In genomic region chr14:91501951-91502930, GRCh38 we compare ENCODE assay signal across 23 cellular contexts. TPM values are rescaled to one million over a fixed set of nuclear protein-coding genes. Genes with fewer than 3 reads are reported as not detected.
DNase-seq lines count a peak whose midpoint lies in the region; ATAC-seq, FAIRE-seq and TF ChIP-seq lines count a peak whose summit lies in the region.
"Had no signal": no experiment of that assay in that cellular context is flagged by ENCODE, and none has a peak within 500 bp of the region (broad histone marks: within the 10 kb centered on the region; RNA-seq: fewer than 3 reads in every experiment).

No MANE protein-coding gene starts in this region.

- no peak for DNase-seq in activated naive CD4-positive, alpha-beta T cell treated with anti-CD3 and anti-CD28 coated beads, Interleukin-2, amount 50 U/mL, for 72 hours (ENCODE audit: low spot score in 2 of 2)
- no peak for DNase-seq in activated T-helper 2 cell treated with anti-CD3 and anti-CD28 coated beads, Interferon-gamma antibody, Interleukin-2, Interleukin-4, amounts not matched to agents 10 μg/mL and 5 μg/mL and 100 μg/mL, durations not matched to agents 14 hours and 24 hours and 36 hours (ENCODE audit: low spot score)
- DNase-seq in kidney tubule cell (ENCODE audit: low spot score), result peak; percentile 47
- no peak for DNase-seq in small intestine
- no peak for DNase-seq in NCI-H510A (lab: John Stamatoyannopoulos, UW)
- no peak for DNase-seq in Right ventricle myocardium superior
- no peak for DNase-seq in smooth muscle cell (lab: John Stamatoyannopoulos, UW; ENCODE audit: unreplicated experiment)
- DNase-seq: ACHN; activated effector memory CD4-positive, alpha-beta T cell treated with Interleukin-2 at 50 U/mL for 16 hours; adrenal gland; cortex of kidney; left cardiac atrium; midbrain; NCI-H1092; NCI-H187 treated with DMSO at 0.1 percent for 48 hours; spleen; T-helper 9 cell had no signal

- H4K20me1 ChIP-seq in smooth muscle cell (ENCODE audit: low read depth), result peaks cover 99% of the 10 kb centered on the region

- H3K4me1 ChIP-seq in small intestine (ENCODE audit: control insufficient read depth in 2 of 2, insufficient read depth in 1 of 2, low read depth in 1 of 2, low read length in 1 of 2) (peaks cover 5 to 15% of the 10 kb centered on the region in 2 donors), smooth muscle cell (ENCODE audit: low read depth) (no peaks in the 10 kb centered on the region)

- H3K4me3 ChIP-seq in small intestine (ENCODE audit: low read depth in 1 of 2, low read length in 2 of 2) (no peak overlapping the region), smooth muscle cell (no peak overlapping the region)
- H3K4me3 ChIP-seq: adrenal gland; BLaER1 treated with 17β-estradiol and CSF1 and Interleukin-3, amounts not matched to agents 10 nM and 100 nM; spleen had no signal

- H3K27me3 ChIP-seq in small intestine (ENCODE audit: control insufficient read depth in 2 of 2, insufficient read depth in 2 of 2, low read length in 2 of 2) (no peaks in the 10 kb centered on the region), smooth muscle cell (ENCODE audit: low read depth) (no peaks in the 10 kb centered on the region)
- H3K27me3 ChIP-seq: adrenal gland; BLaER1 treated with 17β-estradiol and CSF1 and Interleukin-3, amounts not matched to agents 10 nM and 100 nM; spleen had no signal

- no peaks in the 10 kb centered on the region for H3K9me3 ChIP-seq in small intestine (ENCODE audit: control insufficient read depth, low read depth)
- no peaks in the 10 kb centered on the region for H3K9me3 ChIP-seq in smooth muscle cell (replicated peaks; ENCODE audit: low read depth)
- H3K9me3 ChIP-seq: adrenal gland; BLaER1 treated with 17β-estradiol and CSF1 and Interleukin-3, amounts not matched to agents 10 nM and 100 nM; spleen had no signal

- no peak overlapping the region for H3K4me2 ChIP-seq in smooth muscle cell

- peak overlapping the region; percentile 23 for H3K4me3 Mint-ChIP-seq in activated naive CD4-positive, alpha-beta T cell treated with anti-CD3 and anti-CD28 coated beads, Interleukin-2, amount 50 U/mL, for 24 hours
- H3K4me3 Mint-ChIP-seq in activated T-helper 2 cell treated with anti-CD3 and anti-CD28 coated beads, Interferon-gamma antibody, Interleukin-2, Interleukin-4, amounts not matched to agents 10 μg/mL and 5 μg/mL and 100 μg/mL, durations not matched to agents 14 hours and 24 hours and 36 hours (ENCODE audit: low read depth), result no peak overlapping the region
- H3K4me3 Mint-ChIP-seq: type B pancreatic cell had no signal

- peaks cover 0 to 8% of the 10 kb centered on the region in 2 donors for H3K36me3 ChIP-seq in small intestine (ENCODE audit: control insufficient read depth in 2 of 2, insufficient read depth in 2 of 2, low read length in 2 of 2)
- peaks cover 3% of the 10 kb centered on the region for H3K36me3 ChIP-seq in smooth muscle cell (ENCODE audit: low read depth)
- H3K36me3 ChIP-seq: adrenal gland had no signal

- H3K9ac ChIP-seq in smooth muscle cell (ENCODE audit: low read depth), result no peak overlapping the region
- H3K9ac ChIP-seq: BLaER1 treated with 17β-estradiol and CSF1 and Interleukin-3, amounts not matched to agents 10 nM and 100 nM had no signal

- WGBS in small intestine, 3 donors, result 88 to 91% (median 88%) methylated on average over 11 of the region's 11 CpGs
- 96% methylated on average over 11 of the region's 11 CpGs for WGBS in smooth muscle cell (ENCODE audit: low lambda C conversion rate)

- H3K27ac ChIP-seq in small intestine (ENCODE audit: low read depth in 1 of 2, low read length in 1 of 2), result no peak overlapping the region
- H3K27ac ChIP-seq in smooth muscle cell (ENCODE audit: low read depth), result no peak overlapping the region
- H3K27ac ChIP-seq: adrenal gland; BLaER1 treated with 17β-estradiol and CSF1 and Interleukin-3, amounts not matched to agents 10 nM and 100 nM had no signal

- peak overlapping the region; percentile 61 for H3K27ac Mint-ChIP-seq in activated naive CD4-positive, alpha-beta T cell treated with anti-CD3 and anti-CD28 coated beads, Interleukin-2, amount 50 U/mL, for 24 hours
- H3K27ac Mint-ChIP-seq in activated naive CD4-positive, alpha-beta T cell treated with anti-CD3 and anti-CD28 coated beads, Interleukin-2, amount 50 U/mL, for 72 hours, result peak overlapping the region in 1 of 2 donors; percentile 30
- H3K27ac Mint-ChIP-seq in activated T-helper 2 cell treated with anti-CD3 and anti-CD28 coated beads, Interferon-gamma antibody, Interleukin-2, Interleukin-4, amounts not matched to agents 10 μg/mL and 5 μg/mL and 100 μg/mL, durations not matched to agents 14 hours and 24 hours and 36 hours, result peak overlapping the region; percentile 30
- H3K27ac Mint-ChIP-seq: type B pancreatic cell had no signal

- intact Hi-C loops in activated T-helper 2 cell treated with anti-CD3 and anti-CD28 coated beads, Interferon-gamma antibody, Interleukin-2, Interleukin-4, amounts not matched to agents 10 μg/mL and 5 μg/mL and 100 μg/mL, durations not matched to agents 14 hours and 24 hours and 36 hours (cut with micrococcal nuclease), result no loop called here
- intact Hi-C loops in Right ventricle myocardium superior (cut with DNase I), result no loop called here

- peaks cover 15% of the 10 kb centered on the region for H3K36me3 Mint-ChIP-seq in activated naive CD4-positive, alpha-beta T cell treated with anti-CD3 and anti-CD28 coated beads, Interleukin-2, amount 50 U/mL, for 24 hours
- H3K36me3 Mint-ChIP-seq in activated naive CD4-positive, alpha-beta T cell treated with anti-CD3 and anti-CD28 coated beads, Interleukin-2, amount 50 U/mL, for 72 hours, result peaks cover 0 to 62% of the 10 kb centered on the region in 2 donors
- peaks cover 66% of the 10 kb centered on the region for H3K36me3 Mint-ChIP-seq in activated T-helper 2 cell treated with anti-CD3 and anti-CD28 coated beads, Interferon-gamma antibody, Interleukin-2, Interleukin-4, amounts not matched to agents 10 μg/mL and 5 μg/mL and 100 μg/mL, durations not matched to agents 14 hours and 24 hours and 36 hours (ENCODE audit: low read depth)

- FAIRE-seq in small intestine (lab: Jason Lieb, UNC), result no peak
- FAIRE-seq: bronchial epithelial cell, endometrium, H1 had no signal

- H3K4me1 Mint-ChIP-seq in activated naive CD4-positive, alpha-beta T cell treated with anti-CD3 and anti-CD28 coated beads, Interleukin-2, amount 50 U/mL, for 24 hours, result peaks cover 78% of the 10 kb centered on the region
- H3K4me1 Mint-ChIP-seq in activated T-helper 2 cell treated with anti-CD3 and anti-CD28 coated beads, Interferon-gamma antibody, Interleukin-2, Interleukin-4, amounts not matched to agents 10 μg/mL and 5 μg/mL and 100 μg/mL, durations not matched to agents 14 hours and 24 hours and 36 hours (ENCODE audit: low read depth), result peaks cover 43% of the 10 kb centered on the region

- no peak for TF ChIP-seq CTCF in smooth muscle cell (IDR thresholded peaks at IDR 0.05; ENCODE audit: borderline replicate concordance, insufficient read depth, poor library complexity, severe bottlenecking)

- H3F3A ChIP-seq in smooth muscle cell (ENCODE audit: low read depth), result no peaks in the 10 kb centered on the region

- no peak for ATAC-seq in activated naive CD4-positive, alpha-beta T cell treated with anti-CD3 and anti-CD28 coated beads, Interleukin-2, amount 50 U/mL, for 72 hours
- no peak for ATAC-seq in Right ventricle myocardium superior (ENCODE audit: poor library complexity)
- ATAC-seq: left cardiac atrium had no signal

- no peak overlapping the region for H2AFZ ChIP-seq in smooth muscle cell (ENCODE audit: low read depth)

- H3K79me2 ChIP-seq in smooth muscle cell (ENCODE audit: low read depth), result peaks cover 100% of the 10 kb centered on the region

- H3K9me3 Mint-ChIP-seq in activated naive CD4-positive, alpha-beta T cell treated with anti-CD3 and anti-CD28 coated beads, Interleukin-2, amount 50 U/mL, for 24 hours, result no peaks in the 10 kb centered on the region
- no peaks in the 10 kb centered on the region for H3K9me3 Mint-ChIP-seq in activated naive CD4-positive, alpha-beta T cell treated with anti-CD3 and anti-CD28 coated beads, Interleukin-2, amount 50 U/mL, for 72 hours
- no peaks in the 10 kb centered on the region for H3K9me3 Mint-ChIP-seq in activated T-helper 2 cell treated with anti-CD3 and anti-CD28 coated beads, Interferon-gamma antibody, Interleukin-2, Interleukin-4, amounts not matched to agents 10 μg/mL and 5 μg/mL and 100 μg/mL, durations not matched to agents 14 hours and 24 hours and 36 hours
- H3K9me3 Mint-ChIP-seq: type B pancreatic cell had no signal

- H3K27me3 Mint-ChIP-seq in activated naive CD4-positive, alpha-beta T cell treated with anti-CD3 and anti-CD28 coated beads, Interleukin-2, amount 50 U/mL, for 24 hours, result no peaks in the 10 kb centered on the region
- H3K27me3 Mint-ChIP-seq in activated T-helper 2 cell treated with anti-CD3 and anti-CD28 coated beads, Interferon-gamma antibody, Interleukin-2, Interleukin-4, amounts not matched to agents 10 μg/mL and 5 μg/mL and 100 μg/mL, durations not matched to agents 14 hours and 24 hours and 36 hours (ENCODE audit: low read depth), result no peaks in the 10 kb centered on the region
- H3K27me3 Mint-ChIP-seq: type B pancreatic cell had no signal

RNA-seq across cellular contexts. Expression of gene PPP4R3A, which starts 7.9 kb away (rescaled TPM):
- 100 to 1,000 TPM; 103 to 138 TPM for total RNA-seq in activated naive CD4-positive, alpha-beta T cell treated with anti-CD3 and anti-CD28 coated beads, Interleukin-2, amount 50 U/mL, for 72 hours
- total RNA-seq in activated T-helper 2 cell treated with anti-CD3 and anti-CD28 coated beads, Interferon-gamma antibody, Interleukin-2, Interleukin-4, amounts not matched to agents 10 μg/mL and 5 μg/mL and 100 μg/mL, durations not matched to agents 14 hours and 24 hours and 36 hours, result 104 and 121 TPM in 2 replicates
- polyA plus RNA-seq in small intestine (10 to 100 TPM; 55.9 to 78.5 (median 57.5) TPM), smooth muscle cell (35.3 and 49.2 TPM in 2 replicates)
- total RNA-seq in Right ventricle myocardium superior (43.3 TPM), smooth muscle cell (62.7 and 76.4 TPM in 2 replicates)
